ENCODE assay signal across 13 cellular contexts in genomic region chr5:20572560-20572959, GRCh38.
DNase-seq lines count a peak whose midpoint lies in the region; ATAC-seq and TF ChIP-seq lines count a peak whose summit lies in the region.
"Had no signal": no experiment of that assay in that cellular context is flagged by ENCODE, and none has a peak within 500 bp of the region (broad histone marks: within the 10 kb centered on the region; RNA-seq: fewer than 3 reads in every experiment).

No MANE protein-coding gene starts in this region.

- no peaks in the 10 kb centered on the region for H3K27me3 ChIP-seq in cardiac muscle cell
- H3K27me3 ChIP-seq in right cardiac atrium (ENCODE audit: control insufficient read depth, insufficient read depth): no peaks in the 10 kb centered on the region
- peaks cover 28% of the 10 kb centered on the region for H3K27me3 ChIP-seq in endodermal cell (ENCODE audit: control insufficient read depth, insufficient read depth, low read length, poor library complexity, severe bottlenecking)
- no peaks in the 10 kb centered on the region for H3K27me3 ChIP-seq in CD4-positive, alpha-beta memory T cell (ENCODE audit: insufficient read depth, low read length)

- no peaks in the 10 kb centered on the region for H3K36me3 Mint-ChIP-seq in endodermal cell (ENCODE audit: low read depth)
- H3K36me3 Mint-ChIP-seq in CD4-positive, alpha-beta memory T cell: no peaks in the 10 kb centered on the region
- H3K36me3 Mint-ChIP-seq: naive thymus-derived CD4-positive, alpha-beta T cell had no signal

- H3K4me3 ChIP-seq in cardiac muscle cell (no peak overlapping the region), right cardiac atrium (ENCODE audit: low read length) (no peak overlapping the region), endodermal cell (ENCODE audit: low read length) (no peak overlapping the region), coronary artery (no peak overlapping the region)
- no peak overlapping the region for H3K4me3 ChIP-seq in CD4-positive, alpha-beta memory T cell (ENCODE audit: low read length in 2 of 2)

- peaks cover 11% of the 10 kb centered on the region for H3K4me1 Mint-ChIP-seq in endodermal cell
- H3K4me1 Mint-ChIP-seq in CD4-positive, alpha-beta memory T cell: no peaks in the 10 kb centered on the region
- H3K4me1 Mint-ChIP-seq: B cell; naive thymus-derived CD4-positive, alpha-beta T cell had no signal

- POLR2A ChIA-PET in CD4-positive, alpha-beta memory T cell (lab: Charles Lee; ENCODE audit: partially characterized antibody): no interaction called here

- no peaks in the 10 kb centered on the region for H3K36me3 ChIP-seq in cardiac muscle cell
- H3K36me3 ChIP-seq in endodermal cell (ENCODE audit: control insufficient read depth, insufficient read depth, low read length): no peaks in the 10 kb centered on the region
- H3K36me3 ChIP-seq in CD4-positive, alpha-beta memory T cell (ENCODE audit: insufficient read depth, low read length): no peaks in the 10 kb centered on the region

- CTCF ChIA-PET in CD4-positive, alpha-beta memory T cell (lab: Charles Lee; ENCODE audit: partially characterized antibody): no interaction called here

- no peak overlapping the region for H3K9ac ChIP-seq in endodermal cell (ENCODE audit: extremely low read depth, low read length, poor library complexity, severe bottlenecking)

- H3K27ac ChIP-seq in cardiac muscle cell (no peak overlapping the region), right cardiac atrium (ENCODE audit: low read length) (no peak overlapping the region), endodermal cell (ENCODE audit: low read depth, low read length) (no peak overlapping the region), coronary artery (no peak overlapping the region)
- H3K27ac ChIP-seq in CD4-positive, alpha-beta memory T cell (ENCODE audit: low read depth, low read length): no peak overlapping the region

- no peak overlapping the region for H3K4me3 Mint-ChIP-seq in endodermal cell
- no peak overlapping the region for H3K4me3 Mint-ChIP-seq in CD4-positive, alpha-beta memory T cell
- H3K4me3 Mint-ChIP-seq: B cell; naive thymus-derived CD4-positive, alpha-beta T cell had no signal

- TF ChIP-seq CTCF in cardiac muscle cell (IDR thresholded peaks at IDR 0.05; ENCODE audit: low read depth, low read length) (peak; percentile 45), endodermal cell (conservative IDR thresholded peaks at IDR 0.05) (peak; percentile 24), coronary artery (IDR thresholded peaks at IDR 0.05) (no peak)

- intact Hi-C loops in right cardiac atrium (cut with DNase I): no loop called here
- intact Hi-C loops in CD4-positive, alpha-beta memory T cell (cut with micrococcal nuclease): no loop called here

- no peak for ATAC-seq in right cardiac atrium
- no peak for ATAC-seq in GM18498 (IDR thresholded peaks at IDR 0.05; ENCODE audit: unreplicated experiment)
- ATAC-seq: naive thymus-derived CD4-positive, alpha-beta T cell had no signal

- H3K9me3 Mint-ChIP-seq in endodermal cell: no peaks in the 10 kb centered on the region
- H3K9me3 Mint-ChIP-seq in CD4-positive, alpha-beta memory T cell: peaks cover 0 to 16% (median 6%) of the 10 kb centered on the region in 8 donors

- no peak overlapping the region for H3K27ac Mint-ChIP-seq in endodermal cell
- no peak overlapping the region for H3K27ac Mint-ChIP-seq in CD4-positive, alpha-beta memory T cell
- H3K27ac Mint-ChIP-seq: B cell; naive thymus-derived CD4-positive, alpha-beta T cell had no signal

- H3K9me3 ChIP-seq in cardiac muscle cell (ENCODE audit: low read depth) (no peaks in the 10 kb centered on the region), right cardiac atrium (ENCODE audit: control insufficient read depth, low read length) (peaks cover 1% of the 10 kb centered on the region), endodermal cell (ENCODE audit: control insufficient read depth, low read length) (no peaks in the 10 kb centered on the region)
- peaks cover 0 to 12% of the 10 kb centered on the region in 2 donors for H3K9me3 ChIP-seq in CD4-positive, alpha-beta memory T cell (ENCODE audit: control insufficient read depth in 1 of 2, low read length in 2 of 2)

- DNase-seq in cardiac muscle cell (ENCODE audit: low read depth in 1 of 2, low spot score in 1 of 2) (peak in 1 of 2 donors; percentile 89), right cardiac atrium (no peak), OCI-M1 (lab: John Stamatoyannopoulos, UW) (peak; percentile 68), endodermal cell (no peak), globus pallidus (ENCODE audit: low spot score) (no peak), coronary artery (ENCODE audit: low spot score) (no peak)
- no peak for DNase-seq in CD4-positive, alpha-beta memory T cell
- DNase-seq: activated gamma-delta T cell; foreskin fibroblast; naive thymus-derived CD4-positive, alpha-beta T cell; NCI-H1092 had no signal

- H3K4me1 ChIP-seq in cardiac muscle cell (ENCODE audit: low read depth) (peaks cover 10% of the 10 kb centered on the region), right cardiac atrium (ENCODE audit: control insufficient read depth, insufficient read depth, low read length) (no peaks in the 10 kb centered on the region), endodermal cell (ENCODE audit: control insufficient read depth, insufficient read depth, low read length) (peaks cover 3% of the 10 kb centered on the region)
- H3K4me1 ChIP-seq in CD4-positive, alpha-beta memory T cell (ENCODE audit: insufficient read depth, low read length): no peaks in the 10 kb centered on the region

- H3K27me3 Mint-ChIP-seq in endodermal cell (ENCODE audit: insufficient read depth): peaks cover 28% of the 10 kb centered on the region
- no peaks in the 10 kb centered on the region for H3K27me3 Mint-ChIP-seq in CD4-positive, alpha-beta memory T cell
- H3K27me3 Mint-ChIP-seq: B cell; naive thymus-derived CD4-positive, alpha-beta T cell had no signal
